In the genomic region with DNA sequence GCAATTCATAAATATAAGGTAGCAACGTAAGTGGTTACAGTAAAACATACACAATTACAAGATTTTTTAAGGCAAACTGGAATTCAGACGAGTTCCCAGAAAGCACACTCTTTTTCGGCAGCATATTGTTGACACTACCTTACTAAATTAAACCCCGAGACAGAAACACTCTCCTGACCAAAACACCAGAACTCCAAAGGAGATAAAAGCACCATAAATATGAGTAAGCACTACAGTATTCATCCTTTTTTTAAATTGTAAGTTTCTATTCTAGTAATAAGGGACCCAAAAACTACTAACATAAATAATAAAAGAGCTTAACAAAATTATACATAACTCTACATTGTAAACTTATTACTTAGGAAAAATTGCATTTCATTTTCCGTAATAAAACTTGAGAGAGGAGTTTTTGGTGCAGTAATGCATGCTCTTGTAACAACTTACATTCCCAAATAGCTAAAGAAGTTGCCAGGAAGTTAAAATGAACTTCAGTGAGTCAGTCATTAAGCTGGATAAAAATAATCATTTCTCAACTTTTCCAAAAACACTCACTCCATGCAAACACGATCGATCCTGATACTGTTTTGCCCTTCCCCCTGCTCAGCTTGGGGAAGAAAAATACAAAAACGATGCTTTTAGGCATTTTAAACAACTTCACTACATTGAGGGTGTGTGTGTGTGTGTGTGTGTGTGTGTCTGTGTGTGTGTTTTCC, we compare ENCODE assay signal across 7 cellular contexts. TPM values are rescaled to one million over a fixed set of nuclear protein-coding genes. Genes with fewer than 3 reads are reported as not detected.
A peak's percentile ranks its signal among the peaks of the same experiment; 100 is the strongest.
DNase-seq lines count a peak whose midpoint lies in the region; ATAC-seq, FAIRE-seq and TF ChIP-seq lines count a peak whose summit lies in the region.

No MANE protein-coding gene starts in this region.

- no peaks in the 10 kb centered on the region for H3K9me3 Mint-ChIP-seq in activated T-helper 17 cell treated with anti-CD3 and anti-CD28 coated beads, Interleukin-2, amount 50 U/mL, for 72 hours
- no peaks in the 10 kb centered on the region for H3K9me3 Mint-ChIP-seq in immature natural killer cell

- DNase-seq in HL-60 (ENCODE audit: low read depth in 1 of 2, low spot score in 1 of 2) (no peak), immature natural killer cell (no peak), D721Med (ENCODE audit: insufficient read length, low spot score) (no peak), GOT3 (lab: John Stamatoyannopoulos, UW) (no peak)

- H3K4me3 Mint-ChIP-seq in activated T-helper 17 cell treated with anti-CD3 and anti-CD28 coated beads, Interleukin-2, amount 50 U/mL, for 72 hours, result peak overlapping the region; percentile 79
- peak overlapping the region; percentile 88 to 98 (median 96) for H3K4me3 Mint-ChIP-seq in immature natural killer cell

- H3K36me3 Mint-ChIP-seq in activated T-helper 17 cell treated with anti-CD3 and anti-CD28 coated beads, Interleukin-2, amount 50 U/mL, for 72 hours (ENCODE audit: low read depth), result peaks cover 32% of the 10 kb centered on the region
- no peaks in the 10 kb centered on the region for H3K36me3 Mint-ChIP-seq in immature natural killer cell

- peak overlapping the region; percentile 69 for H3K4me3 ChIP-seq in HL-60 (replicated peaks; ENCODE audit: insufficient read depth, low read length)
- H3K4me3 ChIP-seq in stomach smooth muscle (ENCODE audit: low read length in 2 of 2), result peak overlapping the region; percentile 79 to 93

- FAIRE-seq in D721Med (lab: Jason Lieb, UNC), result no peak

- H3K9me3 ChIP-seq in stomach smooth muscle (ENCODE audit: control insufficient read depth in 2 of 2, low read length in 2 of 2), result no peaks in the 10 kb centered on the region

- peak overlapping the region; percentile 71 to 77 for H3K9ac ChIP-seq in stomach smooth muscle (ENCODE audit: low read length in 2 of 2)

- H3K36me3 ChIP-seq in stomach smooth muscle (ENCODE audit: control insufficient read depth in 2 of 2, insufficient read depth in 2 of 2, low read length in 2 of 2), result no peaks in the 10 kb centered on the region

- H3K27me3 ChIP-seq in HL-60 (ENCODE audit: insufficient read depth, poor library complexity, severe bottlenecking) (no peaks in the 10 kb centered on the region), stomach smooth muscle (ENCODE audit: control insufficient read depth in 1 of 2, insufficient read depth in 2 of 2, low read length in 2 of 2) (no peaks in the 10 kb centered on the region)

- peaks cover 12% of the 10 kb centered on the region for H3K4me1 ChIP-seq in stomach smooth muscle (ENCODE audit: control insufficient read depth, insufficient read depth, low read length)

- H3K4me1 Mint-ChIP-seq in activated T-helper 17 cell treated with anti-CD3 and anti-CD28 coated beads, Interleukin-2, amount 50 U/mL, for 72 hours, result peaks cover 43% of the 10 kb centered on the region
- H3K4me1 Mint-ChIP-seq in immature natural killer cell, result peaks cover 57 to 63% of the 10 kb centered on the region in 2 donors

- TF ChIP-seq CTCF in HL-60 (IDR thresholded peaks at IDR 0.05; ENCODE audit: insufficient read depth, low read length) (no peak), D721Med (IDR thresholded peaks at IDR 0.05; ENCODE audit: insufficient read depth, missing control alignments) (no peak)

- H3K27ac Mint-ChIP-seq in activated T-helper 17 cell treated with anti-CD3 and anti-CD28 coated beads, Interleukin-2, amount 50 U/mL, for 72 hours, result peak overlapping the region; percentile 81
- H3K27ac Mint-ChIP-seq in immature natural killer cell, result peak overlapping the region; percentile 85 to 96 (median 90)

- no peaks in the 10 kb centered on the region for H3K27me3 Mint-ChIP-seq in activated T-helper 17 cell treated with anti-CD3 and anti-CD28 coated beads, Interleukin-2, amount 50 U/mL, for 72 hours
- peaks cover 0 to 24% (median 10%) of the 10 kb centered on the region in 3 donors for H3K27me3 Mint-ChIP-seq in immature natural killer cell (ENCODE audit: low read depth in 3 of 3)

- no peak overlapping the region for H3K27ac ChIP-seq in HL-60 (replicated peaks)
- peak overlapping the region; percentile 24 for H3K27ac ChIP-seq in stomach smooth muscle (ENCODE audit: low read length)

- peak; percentile 50 for ATAC-seq in activated T-helper 17 cell treated with anti-CD3 and anti-CD28 coated beads, Interleukin-2, amount 50 U/mL, for 72 hours (replicated peaks)
- no peak for ATAC-seq in GM18873 (IDR thresholded peaks at IDR 0.05; ENCODE audit: low FRiP score, unreplicated experiment)

RNA-seq across cellular contexts. Expression of a gene that starts 2.0 kb away (rescaled TPM):
- total RNA-seq in activated T-helper 17 cell treated with anti-CD3 and anti-CD28 coated beads, Interleukin-2, amount 50 U/mL, for 72 hours, result 100 to 1,000 TPM in 1 of 2 donors, 10 to 100 TPM in 1; 86.1 to 111 TPM
- polyA plus RNA-seq in immature natural killer cell, result 100 to 1,000 TPM in 1 of 3 donors, 10 to 100 TPM in 2; 62.9 to 138 (median 80.3) TPM
